Comparison of ENCODE assay signal across 1 cellular context in the genomic region with DNA sequence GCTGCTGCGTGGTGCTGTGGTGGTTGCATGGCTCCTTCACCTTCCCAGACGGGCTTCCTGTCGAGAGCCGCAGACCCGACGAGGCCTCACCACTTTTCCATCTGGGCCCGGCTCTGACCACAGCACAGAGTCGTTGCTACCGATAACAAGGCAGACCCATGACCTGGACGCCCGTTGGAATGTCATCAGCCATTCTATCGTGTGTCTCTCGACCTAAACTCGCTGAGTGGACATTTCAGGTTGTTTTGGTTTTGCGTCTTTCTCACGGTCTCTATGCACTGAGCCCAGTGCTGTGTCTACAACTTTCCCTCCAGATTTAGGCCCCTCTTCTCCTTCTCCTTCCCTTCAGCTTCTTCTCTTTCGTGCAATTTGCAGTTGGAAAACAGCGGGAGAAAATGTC.
A peak's percentile ranks its signal among the peaks of the same experiment; 100 is the strongest.
TF ChIP-seq lines count a peak whose summit lies in the region.

No MANE protein-coding gene starts in this region.

TF ChIP-seq in K562, 482 proteins besides CTCF, POLR2A, EP300 and RAD21:
- no peak for TF ChIP-seq KDM2B (CRISPR knock-in tag; IDR thresholded peaks at IDR 0.05)
- TF ChIP-seq ZNF3 (CRISPR knock-in tag; IDR thresholded peaks at IDR 0.05), result no peak
- TF ChIP-seq SMAD3 (CRISPR knock-in tag; conservative IDR thresholded peaks at IDR 0.05), result no peak
- no peak for TF ChIP-seq TCF7L2 (IDR thresholded peaks at IDR 0.05; ENCODE audit: low read depth, low read length)
- TF ChIP-seq SOX6 (IDR thresholded peaks at IDR 0.05), result no peak
- no peak for TF ChIP-seq NFYB (IDR thresholded peaks at IDR 0.05; ENCODE audit: extremely low read depth, insufficient read length)
- peak; percentile 22; the same call in 1 of the 2 replicates for TF ChIP-seq C11orf30 (IDR thresholded peaks at IDR 0.05; ENCODE audit: low read depth)
- TF ChIP-seq ZNF316 (IDR thresholded peaks at IDR 0.05), result peak; percentile 31; the same call in 1 of the 2 replicates
